ENCODE assay signal across 1 cellular context in genomic region chr14:90060965-90061848, GRCh38.
TF ChIP-seq lines count a peak whose summit lies in the region.

No MANE protein-coding gene starts in this region.

TF ChIP-seq in HepG2, 621 proteins besides CTCF, POLR2A, EP300 and RAD21 (continued from another document):
- TF ChIP-seq FOSL2 (CRISPR knock-in tag; IDR thresholded peaks at IDR 0.05): no peak
- TF ChIP-seq DPF2 (CRISPR knock-in tag; IDR thresholded peaks at IDR 0.05; ENCODE audit: borderline replicate concordance, low read depth): no peak
- no peak for TF ChIP-seq ZNF253 (CRISPR knock-in tag; IDR thresholded peaks at IDR 0.05; ENCODE audit: borderline replicate concordance)
- no peak for TF ChIP-seq MTF1 (CRISPR knock-in tag; IDR thresholded peaks at IDR 0.05)
- TF ChIP-seq ZBTB14 (CRISPR knock-in tag; IDR thresholded peaks at IDR 0.05): no peak
- TF ChIP-seq ZNF850 (CRISPR knock-in tag; conservative IDR thresholded peaks at IDR 0.05): no peak
- peak; percentile 84 for TF ChIP-seq ZNF777 (CRISPR knock-in tag; IDR thresholded peaks at IDR 0.05)
- TF ChIP-seq KLF15 (CRISPR knock-in tag; IDR thresholded peaks at IDR 0.05; ENCODE audit: borderline replicate concordance): no peak
- no peak for TF ChIP-seq MTA3 (CRISPR knock-in tag; IDR thresholded peaks at IDR 0.05)
- 0 out of 2 replicates have a peak, but pooled peaks have one; percentile 11 for TF ChIP-seq ZNF558 (CRISPR knock-in tag; IDR thresholded peaks at IDR 0.05; ENCODE audit: borderline replicate concordance)
- peak; percentile 83 for TF ChIP-seq PRDM10 (CRISPR knock-in tag; IDR thresholded peaks at IDR 0.05; ENCODE audit: low read depth)
- peak; percentile 53; the same call in 1 of the 2 replicates for TF ChIP-seq PATZ1 (CRISPR knock-in tag; IDR thresholded peaks at IDR 0.05)
- peak; percentile 46; the same call in 1 of the 2 replicates for TF ChIP-seq GABPB1 (CRISPR knock-in tag; IDR thresholded peaks at IDR 0.05)
- no peak for TF ChIP-seq ZBTB10 (CRISPR knock-in tag; IDR thresholded peaks at IDR 0.05; ENCODE audit: borderline replicate concordance)
